In genomic region chr18:44704137-44704791, GRCh38 we compare ENCODE assay signal across 13 cellular contexts. TPM values are rescaled to one million over a fixed set of nuclear protein-coding genes. Genes with fewer than 3 reads are reported as not detected.
A peak's percentile ranks its signal among the peaks of the same experiment; 100 is the strongest.
DNase-seq lines count a peak whose midpoint lies in the region; ATAC-seq, FAIRE-seq and TF ChIP-seq lines count a peak whose summit lies in the region.
"Had no signal": no experiment of that assay in that cellular context is flagged by ENCODE, and none has a peak within 500 bp of the region (broad histone marks: within the 10 kb centered on the region; RNA-seq: fewer than 3 reads in every experiment).

No MANE protein-coding gene starts in this region.

- peaks cover 3% of the 10 kb centered on the region; the same call in 1 of the 2 replicates for H3K4me1 ChIP-seq in IMR-90 (ENCODE audit: control insufficient read depth, insufficient read depth, low read length)
- no peaks in the 10 kb centered on the region for H3K4me1 ChIP-seq in K562 (replicated peaks in 1 of 2; ENCODE audit: control insufficient read depth in 2 of 2, insufficient read depth in 2 of 2, low read length in 2 of 2)
- H3K4me1 ChIP-seq in liver (ENCODE audit: control insufficient read depth in 4 of 4, insufficient read depth in 4 of 4, low read length in 3 of 4), result peaks cover 11 to 47% (median 32%) of the 10 kb centered on the region in 4 donors
- H3K4me1 ChIP-seq in sigmoid colon, result peaks cover 0 to 95% (median 65%) of the 10 kb centered on the region in 4 donors

- no peak overlapping the region for H3K23ac ChIP-seq in IMR-90 (ENCODE audit: low read depth, low read length)

- in situ Hi-C loops in IMR-90 (cut with MboI; ENCODE audit: low sequenced_read_pairs) (loop anchor here (10.0 kb wide), 1 partner anchor 61 kb away; no protein-coding TSS in a partner anchor), K562 (cut with MboI) (no loop called here)

- no TSS peak for BruUV-seq in IMR-90 (replicated peaks; lab: Mats Ljungman, UMichigan)
- no TSS peak for BruUV-seq in K562 (replicated peaks; lab: Mats Ljungman, UMichigan)

- H3K27ac ChIP-seq in IMR-90 (ENCODE audit: insufficient read depth, low read length) (no peak overlapping the region), K562 (ENCODE audit: extremely low read depth, low read depth, low read length) (no peak overlapping the region), liver (ENCODE audit: low read depth in 1 of 2, low read length in 2 of 2) (no peak overlapping the region), sigmoid colon (peak overlapping the region in 3 of 4 donors; percentile 43 to 51 (median 46))
- H3K27ac ChIP-seq: BLaER1 treated with 17β-estradiol and CSF1 and Interleukin-3, amounts not matched to agents 10 nM and 100 nM had no signal

- no peak overlapping the region for H3K56ac ChIP-seq in IMR-90 (ENCODE audit: extremely low read depth, insufficient read depth, low read length)

- CTCF ChIA-PET in IMR-90 (lab: Yijun Ruan, JAX), result no interaction called here
- CTCF ChIA-PET in K562 (lab: Yijun Ruan, JAX; ENCODE audit: low intra/inter-chr PET ratio), result no interaction called here

- no peak overlapping the region for H3K4ac ChIP-seq in IMR-90 (ENCODE audit: low read depth, low read length)

- H4K20me1 ChIP-seq in IMR-90 (ENCODE audit: insufficient read depth, low read length) (no peaks in the 10 kb centered on the region), K562 (replicated peaks; ENCODE audit: control insufficient read depth, insufficient read depth, low read length) (no peaks in the 10 kb centered on the region)

- H2BK5ac ChIP-seq in IMR-90 (ENCODE audit: low read depth, low read length, poor library complexity, severe bottlenecking), result no peak overlapping the region

- TF ChIP-seq RAD21 in IMR-90 (IDR thresholded peaks at IDR 0.05; ENCODE audit: low read length), result no peak
- no peak for TF ChIP-seq RAD21 in K562 (CRISPR knock-in tag; conservative IDR thresholded peaks at IDR 0.05 in 1 of 2, IDR thresholded peaks at IDR 0.05 in 1 of 2)
- no peak for TF ChIP-seq RAD21 in liver (IDR thresholded peaks at IDR 0.05)

- H2BK15ac ChIP-seq in IMR-90 (ENCODE audit: low read depth, low read length), result no peak overlapping the region

- no peaks in the 10 kb centered on the region for H3K79me1 ChIP-seq in IMR-90 (ENCODE audit: low read depth in 1 of 2, low read length in 2 of 2)

- H3K18ac ChIP-seq in IMR-90 (ENCODE audit: low read depth, low read length), result no peak overlapping the region

- H2AK9ac ChIP-seq in IMR-90 (replicated peaks; ENCODE audit: low read depth, low read length, poor library complexity), result no peak overlapping the region

- TF ChIP-seq POLR2A in IMR-90 (IDR thresholded peaks at IDR 0.05; ENCODE audit: low read depth, low read length) (no peak), K562 (conservative IDR thresholded peaks at IDR 0.05) (no peak), sigmoid colon (IDR thresholded peaks at IDR 0.05) (no peak)

- POLR2A ChIA-PET in IMR-90 (lab: Charles Lee; ENCODE audit: unreplicated experiment), result no interaction called here
- POLR2A ChIA-PET in K562 (lab: Yijun Ruan, JAX), result no interaction called here

- H3K9me3 ChIP-seq in IMR-90 (ENCODE audit: control insufficient read depth, insufficient read depth, low read length) (no peaks in the 10 kb centered on the region), K562 (replicated peaks; ENCODE audit: control insufficient read depth, insufficient read depth, low read depth, low read length) (no peaks in the 10 kb centered on the region), liver (ENCODE audit: control insufficient read depth in 4 of 4, low read length in 3 of 4) (no peaks in the 10 kb centered on the region), sigmoid colon (no peaks in the 10 kb centered on the region)

- no peaks in the 10 kb centered on the region; the same call in 1 of the 2 replicates for H3K9me1 ChIP-seq in IMR-90 (ENCODE audit: insufficient read depth, low read length)
- H3K9me1 ChIP-seq in K562 (ENCODE audit: control insufficient read depth, insufficient read depth, low read length), result no peaks in the 10 kb centered on the region

- no peak for FAIRE-seq in K562 (lab: Jason Lieb, UNC)

- no peak overlapping the region for H2BK120ac ChIP-seq in IMR-90 (ENCODE audit: low read depth, low read length)

- no CpG with 5 or more reads among the region's 1 CpG for WGBS in IMR-90 (ENCODE audit: extremely low coverage in 2 of 2, insufficient read length in 1 of 2), 2 experiments
- WGBS in K562 (ENCODE audit: insufficient coverage, low coverage, missing lambda C conversion rate), result 0% methylated on average over 1 of the region's 1 CpG
- 47% methylated on average over 1 of the region's 1 CpG for WGBS in liver
- WGBS in sigmoid colon, 2 donors, result 93 to 94% methylated on average over 1 of the region's 1 CpG

- H3K14ac ChIP-seq in IMR-90 (replicated peaks; ENCODE audit: low read depth, low read length), result no peak overlapping the region

- H3K27me3 ChIP-seq in IMR-90 (ENCODE audit: control insufficient read depth, insufficient read depth, low read length) (no peaks in the 10 kb centered on the region; the same call in 1 of the 2 replicates), K562 (ENCODE audit: control insufficient read depth in 2 of 2, insufficient read depth in 2 of 2, low read length in 2 of 2) (peaks cover 0 to under 1% of the 10 kb centered on the region in 2 experiments; a peak in 2 of 5 replicates), liver (ENCODE audit: control insufficient read depth in 4 of 4, insufficient read depth in 4 of 4, low read length in 3 of 4) (no peaks in the 10 kb centered on the region), sigmoid colon (no peaks in the 10 kb centered on the region)

- ATAC-seq in IMR-90 (ENCODE audit: low read depth) (no peak), K562 (no peak)

- no peak for DNase-seq in IMR-90
- DNase-seq in K562 (ENCODE audit: extremely low read depth in 1 of 4, low spot score in 3 of 4), result no peak
- no peak for DNase-seq in sigmoid colon
- no peak for DNase-seq in NCI-H1105 treated with DMSO at 0.1 percent for 48 hours (lab: John Stamatoyannopoulos, UW)
- no peak for DNase-seq in SKM-1 treated with dmso at 0.1 percent for 144 hours (lab: John Stamatoyannopoulos, UW; ENCODE audit: unreplicated experiment)
- no peak for DNase-seq in SK-N-DZ (ENCODE audit: low spot score)
- no peak for DNase-seq in NCI-H2171 treated with DMSO at 0.1 percent for 48 hours (lab: John Stamatoyannopoulos, UW)
- DNase-seq: CD4-positive, CD25-positive, alpha-beta regulatory T cell; DMS53; GF-D8; H7 had no signal

- no peak overlapping the region for H3K9ac ChIP-seq in IMR-90 (ENCODE audit: low read depth, low read length)
- H3K9ac ChIP-seq in K562 (ENCODE audit: insufficient read depth in 1 of 2, low read depth in 2 of 2, low read length in 2 of 2), result no peak overlapping the region
- H3K9ac ChIP-seq in liver (ENCODE audit: low read depth in 1 of 2, low read length in 2 of 2), result no peak overlapping the region
- H3K9ac ChIP-seq: BLaER1 treated with 17β-estradiol and CSF1 and Interleukin-3, amounts not matched to agents 10 nM and 100 nM had no signal

- no peak overlapping the region for H4K91ac ChIP-seq in IMR-90 (ENCODE audit: insufficient read depth, low read depth, low read length)

- TF ChIP-seq EP300 in K562 (IDR thresholded peaks at IDR 0.05; ENCODE audit: low read length) (no peak), sigmoid colon (IDR thresholded peaks at IDR 0.05) (no peak)

- no peak overlapping the region for H2AK5ac ChIP-seq in IMR-90 (ENCODE audit: low read depth, low read length)

- no peaks in the 10 kb centered on the region for H3K36me3 ChIP-seq in IMR-90 (ENCODE audit: control insufficient read depth, insufficient read depth, low read length)
- no peaks in the 10 kb centered on the region for H3K36me3 ChIP-seq in K562 (ENCODE audit: control insufficient read depth, insufficient read depth, low read length)
- peaks cover 0 to 2% (median 0%) of the 10 kb centered on the region in 4 donors for H3K36me3 ChIP-seq in liver (ENCODE audit: control insufficient read depth in 4 of 4, insufficient read depth in 3 of 4, low read depth in 1 of 4, low read length in 3 of 4)
- peaks cover 0 to 4% (median 0%) of the 10 kb centered on the region in 4 donors for H3K36me3 ChIP-seq in sigmoid colon

- no peak overlapping the region for H2AFZ ChIP-seq in IMR-90 (replicated peaks; ENCODE audit: low read length, poor library complexity)
- H2AFZ ChIP-seq in K562 (ENCODE audit: low read depth, low read length), result no peak overlapping the region

- no peaks in the 10 kb centered on the region for H3K79me2 ChIP-seq in K562 (ENCODE audit: control insufficient read depth, insufficient read depth, low read length)

- TF ChIP-seq CTCF in IMR-90 (conservative IDR thresholded peaks at IDR 0.05; ENCODE audit: low read depth, low read length), result no peak
- no peak for TF ChIP-seq CTCF in K562 (IDR thresholded peaks at IDR 0.05 in 2 of 3, conservative IDR thresholded peaks at IDR 0.05 in 1 of 3; ENCODE audit: insufficient read depth in 2 of 3, low read depth in 1 of 3, low read length in 3 of 3)
- no peak for TF ChIP-seq CTCF in liver (IDR thresholded peaks at IDR 0.05; ENCODE audit: low read depth, low read length, missing input control)
- TF ChIP-seq CTCF in sigmoid colon (IDR thresholded peaks at IDR 0.05), result no peak

- no peak overlapping the region for H4K5ac ChIP-seq in IMR-90 (ENCODE audit: low read depth, low read length)

- no peak overlapping the region for H4K8ac ChIP-seq in IMR-90 (ENCODE audit: low read depth in 2 of 2, low read length in 2 of 2)

- no peak overlapping the region for H2BK20ac ChIP-seq in IMR-90 (ENCODE audit: low read depth, low read length)

- H3K4me3 ChIP-seq in IMR-90 (ENCODE audit: insufficient read depth, low read depth, low read length), result no peak overlapping the region
- H3K4me3 ChIP-seq in K562, result no peak overlapping the region
- H3K4me3 ChIP-seq in liver (ENCODE audit: low read depth in 1 of 3, low read length in 3 of 3), result no peak overlapping the region
- H3K4me3 ChIP-seq in sigmoid colon, result no peak overlapping the region
- H3K4me3 ChIP-seq: BLaER1 treated with 17β-estradiol and CSF1 and Interleukin-3, amounts not matched to agents 10 nM and 100 nM had no signal

- intact Hi-C loops in IMR-90 (cut with micrococcal nuclease), result no loop called here
- intact Hi-C loops in K562 (cut with micrococcal nuclease), result no loop called here
- intact Hi-C loops in sigmoid colon (cut with DNase I), result no loop called here

- H3K4me2 ChIP-seq in IMR-90 (ENCODE audit: low read depth, low read length), result no peak overlapping the region
- no peak overlapping the region for H3K4me2 ChIP-seq in K562 (ENCODE audit: insufficient read depth, low read length)
- H3K4me2 ChIP-seq: BLaER1 treated with 17β-estradiol and CSF1 and Interleukin-3, amounts not matched to agents 10 nM and 100 nM had no signal

- dilution Hi-C loops in IMR-90 (cut with HindIII; ENCODE audit: low sequenced_read_pairs, unreplicated experiment), result no loop called here

RNA-seq across cellular contexts. Expression of gene SETBP1, which starts 23.6 kb away (rescaled TPM):
- total RNA-seq in IMR-90 (2012; rRNA removed), result 0.28 and 0.36 TPM in 2 replicates
- 0.16 and 0.19 TPM in 2 replicates for polyA plus RNA-seq in IMR-90 (2012; rRNA removed)
- polyA plus RNA-seq in IMR-90 (2012; cell fraction: cytosol; rRNA removed), result 0.02 and 0.09 TPM in 2 replicates
- polyA plus RNA-seq in IMR-90 (2012; cell fraction: nucleus; rRNA removed; ENCODE audit: low replicate concordance), result 0.09 and 0.28 TPM in 2 replicates
- 0.95 and 1.1 TPM in 2 replicates for total RNA-seq in K562 (2011; cell fraction: chromatin; rRNA removed; ENCODE audit: low replicate concordance)
- 0.13 and 0.33 TPM in 2 replicates for total RNA-seq in K562 (2011; cell fraction: nucleolus; rRNA removed)
- 0.37 and 0.84 TPM in 2 replicates for total RNA-seq in K562 (2011; cell fraction: nucleoplasm; rRNA removed)
- under 0.01 and 0.04 TPM in 2 replicates for total RNA-seq in K562 (2014; rRNA removed)
- under 0.01 and 0.04 TPM in 2 replicates for total RNA-seq in K562 (2014; rRNA removed; fragmentation: Illumina TruSeq; extraction: Trizol)
- 0.04 TPM in 2 replicates for total RNA-seq in K562 (2015; rRNA removed; fragmentation: Illumina TruSeq; extraction: Trizol)
- total RNA-seq in K562 (2021), result 0.13 and 0.18 TPM in 2 replicates
- polyA plus RNA-seq in K562 (2011; rRNA removed), result 0.04 and 0.13 TPM in 2 replicates
- 0.01 and 0.04 TPM in 2 replicates for polyA plus RNA-seq in K562 (2011; cell fraction: cytosol; rRNA removed)
- polyA plus RNA-seq in K562 (2011; cell fraction: nucleus; rRNA removed), result 0.15 and 0.17 TPM in 2 replicates
- polyA plus RNA-seq in K562 (2012), result 0.17 and 0.20 TPM in 2 replicates
- polyA plus RNA-seq in K562 (2014; fragmentation: Illumina TruSeq; extraction: Trizol), result 0.04 and 0.10 TPM in 2 replicates
- polyA plus RNA-seq in K562 (2014; fragmentation: Nextera tagmentation; extraction: Ambion mirVana), result under 1 TPM; 0.03 TPM
- 0.04 and 0.11 TPM in 2 replicates for polyA plus RNA-seq in K562 (2014; rRNA removed)
- 0.06 and 0.39 TPM in 2 replicates for polyA minus RNA-seq in K562 (2011; rRNA and poly(A)+ RNA removed)
- not detected in 2 replicates for polyA minus RNA-seq in K562 (2011; cell fraction: cytosol; rRNA and poly(A)+ RNA removed)
- 0.22 and 0.40 TPM in 2 replicates for polyA minus RNA-seq in K562 (2011; cell fraction: nucleus; rRNA and poly(A)+ RNA removed)
- 10 to 100 TPM in 1 of 2 donors, 1 to 10 TPM in 1; 2.5 to 15.8 TPM for total RNA-seq in liver
- 1 to 10 TPM; 3.5 to 5.8 TPM for polyA plus RNA-seq in liver
- 100 to 1,000 TPM in 1 of 4 donors, 10 to 100 TPM in 3; 67.9 to 100 (median 70.2) TPM for total RNA-seq in sigmoid colon
- 1 to 10 TPM in 2 of 3 donors, under 1 TPM in 1; 0.69 to 3.7 (median 1.2) TPM for polyA plus RNA-seq in sigmoid colon
- 3.3 and 5.3 TPM in 2 replicates for polyA plus RNA-seq in SK-N-DZ (2014; cell fraction: cytosol; rRNA removed)
- 2.5 and 4.6 TPM in 2 replicates for polyA plus RNA-seq in SK-N-DZ (2014; cell fraction: nucleus; rRNA removed)

Comparison
In these comparisons a context has a peak if more than half of its experiments do, and no peak if none do; other contexts are left out.
1. H3K27ac ChIP-seq: peak in sigmoid colon (3 of 4); none in IMR-90 (single experiment), K562 (single experiment) and liver (0 of 2).
2. RNA of gene SETBP1, which starts 23.6 kb away (total RNA-seq): 67.9 to 100 TPM in sigmoid colon; 2.5 to 15.8 TPM in liver, 0.28 to 0.36 TPM in IMR-90 and under 0.01 to 1.1 TPM in K562; every median in the first group is over 4 times any median in the second.